In the genomic region with DNA sequence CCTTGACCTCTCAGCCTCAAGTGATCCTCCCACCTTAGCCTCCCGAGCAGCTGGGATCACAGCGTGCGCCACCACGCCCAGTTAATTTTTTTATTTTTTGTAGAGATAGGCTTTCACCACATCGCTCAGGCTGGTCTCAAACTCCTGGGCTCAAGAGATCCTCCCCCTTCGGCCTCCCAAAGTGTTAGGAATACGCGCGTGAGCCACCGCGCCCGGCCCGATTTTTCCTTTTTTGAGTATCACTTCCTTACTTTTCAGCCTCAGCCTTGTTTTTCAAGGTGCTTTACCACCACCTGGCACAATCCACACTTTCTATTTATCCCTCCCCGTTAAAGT, we compare ENCODE assay signal across 1 cellular context.
A peak's percentile ranks its signal among the peaks of the same experiment; 100 is the strongest.
TF ChIP-seq lines count a peak whose summit lies in the region.

No MANE protein-coding gene starts in this region.

TF ChIP-seq in HepG2, 621 proteins besides CTCF, POLR2A, EP300 and RAD21:
- no peak for TF ChIP-seq ZNF713 (CRISPR knock-in tag; IDR thresholded peaks at IDR 0.05)
- TF ChIP-seq, protein P1, sequence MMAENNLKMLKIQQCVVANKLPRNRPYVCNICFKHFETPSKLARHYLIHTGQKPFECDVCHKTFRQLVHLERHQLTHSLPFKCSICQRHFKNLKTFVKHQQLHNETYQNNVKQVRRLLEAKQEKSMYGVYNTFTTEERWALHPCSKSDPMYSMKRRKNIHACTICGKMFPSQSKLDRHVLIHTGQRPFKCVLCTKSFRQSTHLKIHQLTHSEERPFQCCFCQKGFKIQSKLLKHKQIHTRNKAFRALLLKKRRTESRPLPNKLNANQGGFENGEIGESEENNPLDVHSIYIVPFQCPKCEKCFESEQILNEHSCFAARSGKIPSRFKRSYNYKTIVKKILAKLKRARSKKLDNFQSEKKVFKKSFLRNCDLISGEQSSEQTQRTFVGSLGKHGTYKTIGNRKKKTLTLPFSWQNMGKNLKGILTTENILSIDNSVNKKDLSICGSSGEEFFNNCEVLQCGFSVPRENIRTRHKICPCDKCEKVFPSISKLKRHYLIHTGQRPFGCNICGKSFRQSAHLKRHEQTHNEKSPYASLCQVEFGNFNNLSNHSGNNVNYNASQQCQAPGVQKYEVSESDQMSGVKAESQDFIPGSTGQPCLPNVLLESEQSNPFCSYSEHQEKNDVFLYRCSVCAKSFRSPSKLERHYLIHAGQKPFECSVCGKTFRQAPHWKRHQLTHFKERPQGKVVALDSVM (CRISPR knock-in tag; IDR thresholded peaks at IDR 0.05), result 0 out of 2 replicates have a peak, but pooled peaks have one; percentile 12
